Comparison of ENCODE assay signal across 1 cellular context in genomic region chr2:44680983-44681481, GRCh38.
TF ChIP-seq lines count a peak whose summit lies in the region.

No MANE protein-coding gene starts in this region.

TF ChIP-seq in SK-N-SH, 30 proteins besides CTCF, POLR2A, EP300 and RAD21 (continued from another document):
- TF ChIP-seq ZBTB33 (IDR thresholded peaks at IDR 0.05; ENCODE audit: borderline replicate concordance, low read depth) (no peak), CHD2 (IDR thresholded peaks at IDR 0.05; ENCODE audit: low read length, partially characterized antibody) (peak; percentile 77), REST (IDR thresholded peaks at IDR 0.05; ENCODE audit: low read depth, low read length) (no peak), SIN3A (IDR thresholded peaks at IDR 0.05; ENCODE audit: borderline replicate concordance, low read depth, low read length) (no peak; the same call in none of the 2 replicates), MXI1 (IDR thresholded peaks at IDR 0.05; ENCODE audit: low read depth, low read length) (peak; percentile 39), RFX5 (IDR thresholded peaks at IDR 0.05; ENCODE audit: low read length) (peak; percentile 30), MEF2A (IDR thresholded peaks at IDR 0.05; ENCODE audit: borderline replicate concordance, low read depth) (no peak), NRF1 (IDR thresholded peaks at IDR 0.05; ENCODE audit: low read depth, low read length) (no peak), TCF12 (IDR thresholded peaks at IDR 0.05) (peak; percentile 85), GATA2 (CRISPR knock-in tag; IDR thresholded peaks at IDR 0.05) (peak; percentile 71), TEAD4 (IDR thresholded peaks at IDR 0.05; ENCODE audit: borderline replicate concordance, insufficient read depth) (peak; percentile 79), FOSL2 (IDR thresholded peaks at IDR 0.05; ENCODE audit: borderline replicate concordance, low read depth) (no peak)
- TF ChIP-seq, protein P1, sequence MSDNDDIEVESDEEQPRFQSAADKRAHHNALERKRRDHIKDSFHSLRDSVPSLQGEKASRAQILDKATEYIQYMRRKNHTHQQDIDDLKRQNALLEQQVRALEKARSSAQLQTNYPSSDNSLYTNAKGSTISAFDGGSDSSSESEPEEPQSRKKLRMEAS (IDR thresholded peaks at IDR 0.05; ENCODE audit: low read depth): no peak; the same call in 1 of the 2 replicates
